Comparison of ENCODE assay signal across 9 cellular contexts in the genomic region with DNA sequence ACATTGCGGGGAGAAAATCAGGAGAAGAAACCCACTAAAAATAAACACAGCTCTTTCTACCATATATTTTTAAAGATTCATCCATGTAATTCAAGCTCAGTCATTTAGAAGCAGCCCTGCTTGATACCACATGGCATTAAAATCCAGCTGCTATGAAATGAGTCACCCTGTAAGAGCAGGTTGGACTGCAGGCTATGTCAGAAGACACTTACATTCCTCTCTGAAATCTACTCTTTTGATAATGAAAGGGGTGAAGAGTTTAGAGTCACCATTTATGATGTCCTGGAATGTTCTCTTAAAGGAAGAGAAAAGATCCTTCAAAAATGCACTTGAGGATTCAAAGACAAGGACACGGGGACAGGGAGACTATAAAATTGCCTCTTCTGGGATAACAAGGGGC.
DNase-seq lines count a peak whose midpoint lies in the region; ATAC-seq and TF ChIP-seq lines count a peak whose summit lies in the region.
"Had no signal": no experiment of that assay in that cellular context is flagged by ENCODE, and none has a peak within 500 bp of the region (broad histone marks: within the 10 kb centered on the region; RNA-seq: fewer than 3 reads in every experiment).

No MANE protein-coding gene starts in this region.

- H3K27ac ChIP-seq in RWPE1 = no peak overlapping the region
- H3K27ac ChIP-seq in prostate gland = peak overlapping the region; percentile 1 to 37
- H3K27ac ChIP-seq in thyroid gland = no peak overlapping the region

- intact Hi-C loops in prostate gland (cut with DNase I) (no loop called here), thyroid gland (cut with DNase I) (no loop called here)

- TF ChIP-seq POLR2A in prostate gland (IDR thresholded peaks at IDR 0.05) (no peak), thyroid gland (IDR thresholded peaks at IDR 0.05) (no peak)

- H3K4me3 ChIP-seq in fibroblast of mammary gland (ENCODE audit: control insufficient read depth, low read depth, low read length) = no peak overlapping the region
- H3K4me3 ChIP-seq in prostate gland = no peak overlapping the region
- H3K4me3 ChIP-seq in thyroid gland (replicated peaks in 1 of 3) = no peak overlapping the region

- POLR2A ChIA-PET in RWPE1 (lab: Yijun Ruan, JAX; ENCODE audit: low non-redundant PET) = no interaction called here

- no peak for TF ChIP-seq CTCF in RWPE1 (conservative IDR thresholded peaks at IDR 0.05; ENCODE audit: low read depth)
- TF ChIP-seq CTCF in fibroblast of mammary gland (conservative IDR thresholded peaks at IDR 0.05; ENCODE audit: control insufficient read depth, insufficient read depth, low read depth, low read length) = no peak
- TF ChIP-seq CTCF in prostate gland (IDR thresholded peaks at IDR 0.05) = no peak
- no peak for TF ChIP-seq CTCF in thyroid gland (IDR thresholded peaks at IDR 0.05)

- no peaks in the 10 kb centered on the region for H3K4me1 ChIP-seq in prostate gland (replicated peaks)
- no peaks in the 10 kb centered on the region for H3K4me1 ChIP-seq in thyroid gland

- H3K27me3 ChIP-seq in prostate gland (replicated peaks; ENCODE audit: insufficient read depth) = no peaks in the 10 kb centered on the region
- no peaks in the 10 kb centered on the region for H3K27me3 ChIP-seq in thyroid gland

- peak; percentile 76 for DNase-seq in COLO829 (ENCODE audit: low spot score)
- peak; percentile 47 for DNase-seq in RWPE1 (ENCODE audit: low spot score)
- peak; percentile 67 for DNase-seq in fibroblast of mammary gland (ENCODE audit: low read depth)
- DNase-seq in prostate gland (ENCODE audit: low spot score) = no peak
- DNase-seq in NCI-H82 (lab: John Stamatoyannopoulos, UW) = no peak
- DNase-seq in thyroid gland = no peak
- no peak for DNase-seq in NOMO-1 (lab: John Stamatoyannopoulos, UW; ENCODE audit: unreplicated experiment in 2 of 2)
- DNase-seq: nephron progenitor cell had no signal

- CTCF ChIA-PET in RWPE1 (lab: Yijun Ruan, JAX) = interaction anchor here (0.5 to 0.8 kb wide), 2 partner anchors 11 to 216 kb away, joined by 3 to 6 read pairs; no protein-coding TSS in a partner anchor

- H3K9me3 ChIP-seq in prostate gland = no peaks in the 10 kb centered on the region
- no peaks in the 10 kb centered on the region for H3K9me3 ChIP-seq in thyroid gland

- ATAC-seq in GM21423 (IDR thresholded peaks at IDR 0.05; ENCODE audit: unreplicated experiment) = no peak

- no peaks in the 10 kb centered on the region for H3K36me3 ChIP-seq in prostate gland
- H3K36me3 ChIP-seq in thyroid gland = no peaks in the 10 kb centered on the region

- WGBS in prostate gland = 46% methylated on average over 2 of the region's 2 CpGs
- WGBS in thyroid gland, 2 donors = 69 to 77% methylated on average over 2 of the region's 2 CpGs

Comparison
In these comparisons a context has a peak if more than half of its experiments do, and no peak if none do; other contexts are left out.
1. DNase-seq: peak in COLO829 (single experiment), RWPE1 (single experiment) and fibroblast of mammary gland (single experiment); none in prostate gland (single experiment), NCI-H82 (single experiment), thyroid gland (0 of 2) and NOMO-1 (0 of 2).
2. H3K27ac ChIP-seq: peak in prostate gland (2 of 2); none in RWPE1 (single experiment) and thyroid gland (0 of 3).